8 cellular contexts compared by ENCODE assay signal in genomic region chr22:19121631-19122142, GRCh38. TPM values are rescaled to one million over a fixed set of nuclear protein-coding genes. Genes with fewer than 3 reads are reported as not detected.
DNase-seq lines count a peak whose midpoint lies in the region; ATAC-seq, FAIRE-seq and TF ChIP-seq lines count a peak whose summit lies in the region.

No MANE protein-coding gene starts in this region.

- BruUV-seq in PC-3 (replicated peaks; lab: Mats Ljungman, UMichigan): no TSS peak

- POLR2A ChIA-PET in PC-3 (lab: Charles Lee; ENCODE audit: unreplicated experiment): interaction anchor here (0.6 kb wide), 1 partner anchor 212 kb away, joined by 5 read pairs; no protein-coding TSS in a partner anchor

- H3K27ac Mint-ChIP-seq in astrocyte (ENCODE audit: unreplicated experiment): peak overlapping the region; percentile 72

- H3K4me1 Mint-ChIP-seq in astrocyte (ENCODE audit: low read depth, unreplicated experiment): peaks cover 14% of the 10 kb centered on the region

- H3K27ac ChIP-seq in ACC112 (ENCODE audit: low read depth, low read length) (no peak overlapping the region), PC-3 (ENCODE audit: low read length) (peak overlapping the region; percentile 39; the same call in 1 of the 2 replicates), astrocyte (ENCODE audit: low read depth, low read length) (peak overlapping the region; percentile 84), rectal smooth muscle tissue (ENCODE audit: low read depth, low read length) (peak overlapping the region; percentile 89)

- intact Hi-C loops in PC-3 (cut with micrococcal nuclease): no loop called here

- CTCF ChIA-PET in PC-3 (lab: Charles Lee): no interaction called here

- H3K9me3 ChIP-seq in PC-3 (ENCODE audit: low read length) (no peaks in the 10 kb centered on the region), astrocyte (ENCODE audit: insufficient read depth, low read depth, low read length) (no peaks in the 10 kb centered on the region)

- H3K9ac ChIP-seq in PC-3 (ENCODE audit: low read length): peak overlapping the region; percentile 78
- H3K9ac ChIP-seq in astrocyte (ENCODE audit: low read length): peak overlapping the region; percentile 91
- H3K9ac ChIP-seq in rectal smooth muscle tissue (ENCODE audit: low read length): peak overlapping the region; percentile 85

- peak overlapping the region; percentile 90 for H3K4me2 ChIP-seq in PC-3 (ENCODE audit: low read length)
- peak overlapping the region; percentile 88 for H3K4me2 ChIP-seq in astrocyte (ENCODE audit: low read length)

- H3K27me3 ChIP-seq in ACC112 (ENCODE audit: insufficient read depth, low read length) (no peaks in the 10 kb centered on the region), PC-3 (ENCODE audit: low read length) (no peaks in the 10 kb centered on the region), astrocyte (ENCODE audit: insufficient read depth, low read length) (no peaks in the 10 kb centered on the region), rectal smooth muscle tissue (ENCODE audit: control insufficient read depth, insufficient read depth, low read length) (no peaks in the 10 kb centered on the region)

- no peak for FAIRE-seq in astrocyte (lab: Jason Lieb, UNC)

- H3K9me3 Mint-ChIP-seq in astrocyte (ENCODE audit: unreplicated experiment): no peaks in the 10 kb centered on the region

- H3K36me3 Mint-ChIP-seq in astrocyte (ENCODE audit: low read depth, unreplicated experiment): peaks cover 2% of the 10 kb centered on the region

- peak; percentile 22 for DNase-seq in PC-3
- peak; percentile 22 for DNase-seq in astrocyte (ENCODE audit: low read depth)
- DNase-seq in hepatic stellate cell (ENCODE audit: low spot score): peak; percentile 42
- DNase-seq in NCI-H2029 treated with DMSO at 0.1 percent for 48 hours (lab: John Stamatoyannopoulos, UW): no peak

- H3K36me3 ChIP-seq in ACC112 (ENCODE audit: insufficient read depth, low read length): no peaks in the 10 kb centered on the region
- H3K36me3 ChIP-seq in PC-3 (ENCODE audit: low read depth, low read length): no peaks in the 10 kb centered on the region
- no peaks in the 10 kb centered on the region for H3K36me3 ChIP-seq in astrocyte (ENCODE audit: insufficient read depth, low read length)
- no peaks in the 10 kb centered on the region for H3K36me3 ChIP-seq in rectal smooth muscle tissue (ENCODE audit: control insufficient read depth, insufficient read depth, low read length)

- H3K4me1 ChIP-seq in ACC112 (ENCODE audit: control insufficient read depth, insufficient read depth, low read length, unreplicated experiment) (peaks cover 5% of the 10 kb centered on the region), PC-3 (ENCODE audit: insufficient read depth, low read length) (peaks cover 13% of the 10 kb centered on the region), astrocyte (ENCODE audit: insufficient read depth, low read length) (peaks cover 12% of the 10 kb centered on the region), rectal smooth muscle tissue (ENCODE audit: control insufficient read depth, insufficient read depth, low read length) (peaks cover 5% of the 10 kb centered on the region)

- TF ChIP-seq CTCF in PC-3 (conservative IDR thresholded peaks at IDR 0.05; ENCODE audit: low read depth, low read length): no peak
- TF ChIP-seq CTCF in astrocyte (IDR thresholded peaks at IDR 0.05; ENCODE audit: insufficient read depth, low read depth, low read length): no peak

- peak overlapping the region; percentile 97 for H2AFZ ChIP-seq in ACC112 (ENCODE audit: low read length, unreplicated experiment)
- peak overlapping the region; percentile 64; the same call in 1 of the 2 replicates for H2AFZ ChIP-seq in PC-3 (ENCODE audit: low read length)
- H2AFZ ChIP-seq in astrocyte (ENCODE audit: low read depth, low read length): peak overlapping the region; percentile 97

- peaks cover 49% of the 10 kb centered on the region for H3K79me2 ChIP-seq in ACC112 (ENCODE audit: control insufficient read depth, insufficient read depth, low read length, unreplicated experiment)
- H3K79me2 ChIP-seq in PC-3 (ENCODE audit: low read length): peaks cover 51% of the 10 kb centered on the region
- peaks cover 52% of the 10 kb centered on the region for H3K79me2 ChIP-seq in astrocyte (ENCODE audit: insufficient read depth, low read length)

- peak overlapping the region; percentile 97 for H3K4me3 ChIP-seq in ACC112 (ENCODE audit: low read depth, low read length)
- peak overlapping the region; percentile 96 for H3K4me3 ChIP-seq in PC-3 (ENCODE audit: low read length)
- H3K4me3 ChIP-seq in astrocyte (ENCODE audit: insufficient read depth, low read depth, low read length): peak overlapping the region; percentile 79
- peak overlapping the region; percentile 97 for H3K4me3 ChIP-seq in rectal smooth muscle tissue (ENCODE audit: low read length)

- H4K20me1 ChIP-seq in PC-3 (ENCODE audit: low read length) (peaks cover 29% of the 10 kb centered on the region; the same call in 1 of the 2 replicates), astrocyte (ENCODE audit: insufficient read depth, low read length) (peaks cover 49% of the 10 kb centered on the region)

- no peaks in the 10 kb centered on the region for H3K9me2 ChIP-seq in PC-3 (replicated peaks; ENCODE audit: low read length)

- ATAC-seq in GM18858 (IDR thresholded peaks at IDR 0.05; ENCODE audit: unreplicated experiment): peak; percentile 12
- peak; percentile 3 for ATAC-seq in HG03103 (IDR thresholded peaks at IDR 0.05; ENCODE audit: low read depth, unreplicated experiment)
- peak; percentile 27 for ATAC-seq in PC-3

- H3F3A ChIP-seq in PC-3 (ENCODE audit: low read length, unreplicated experiment): no peaks in the 10 kb centered on the region

- H3K27me3 Mint-ChIP-seq in astrocyte (ENCODE audit: low read depth, unreplicated experiment): peaks cover 19% of the 10 kb centered on the region

- H3K4me3 Mint-ChIP-seq in astrocyte (ENCODE audit: unreplicated experiment): peak overlapping the region; percentile 96

RNA-seq across cellular contexts. Expression of gene DGCR2, which starts 0.5 kb away (rescaled TPM):
- total RNA-seq in PC-3 (2014; rRNA removed): 36.1 and 46.1 TPM in 2 replicates
- total RNA-seq in astrocyte: 48.4 and 49.4 TPM in 2 replicates

RNA-seq across cellular contexts. Expression of gene TSSK2, which starts 9.4 kb away (rescaled TPM):
- total RNA-seq in PC-3 (2014; rRNA removed) (0.17 TPM in 1 of 2 replicates, not detected in the other), astrocyte (not detected in 2 replicates)

RNA-seq across cellular contexts. Expression of gene ESS2, which starts 22.8 kb away (rescaled TPM):
- total RNA-seq in PC-3 (2014; rRNA removed) (12.6 and 22.9 TPM in 2 replicates), astrocyte (16.0 and 16.1 TPM in 2 replicates)

RNA-seq across cellular contexts. Expression of gene GSC2, which starts 28.4 kb away (rescaled TPM):
- not detected in 2 replicates for total RNA-seq in PC-3 (2014; rRNA removed)
- total RNA-seq in astrocyte: not detected in 2 replicates

RNA-seq across cellular contexts. Expression of gene SLC25A1, which starts 56.8 kb away (rescaled TPM):
- total RNA-seq in PC-3 (2014; rRNA removed) (81.6 and 91.7 TPM in 2 replicates), astrocyte (84.5 and 97.9 TPM in 2 replicates)
